Comparison of ENCODE assay signal across 12 cellular contexts in genomic region chr6:35328108-35328723, GRCh38. TPM values are rescaled to one million over a fixed set of nuclear protein-coding genes. Genes with fewer than 3 reads are reported as not detected.
A peak's percentile ranks its signal among the peaks of the same experiment; 100 is the strongest.
DNase-seq lines count a peak whose midpoint lies in the region; ATAC-seq and TF ChIP-seq lines count a peak whose summit lies in the region.
"Had no signal": no experiment of that assay in that cellular context is flagged by ENCODE, and none has a peak within 500 bp of the region (broad histone marks: within the 10 kb centered on the region; RNA-seq: fewer than 3 reads in every experiment).

No MANE protein-coding gene starts in this region.

- ATAC-seq in T-helper 17 cell = no peak
- ATAC-seq in left colon = peak; percentile 44
- no peak for ATAC-seq in GM19035 (IDR thresholded peaks at IDR 0.05; ENCODE audit: unreplicated experiment)

- intact Hi-C loops in Calu3 (cut with micrococcal nuclease; ENCODE audit: unreplicated experiment) (no loop called here), left colon (cut with DNase I, micrococcal nuclease) (no loop called here), PC-9 (cut with micrococcal nuclease; ENCODE audit: unreplicated experiment) (no loop called here)

- no peaks in the 10 kb centered on the region for H4K20me1 ChIP-seq in BLaER1 treated with 17β-estradiol and CSF1 and Interleukin-3, amounts not matched to agents 10 nM and 100 nM
- no peaks in the 10 kb centered on the region for H4K20me1 ChIP-seq in PC-9 (ENCODE audit: insufficient read depth)

- peaks cover 8% of the 10 kb centered on the region for H3K27me3 Mint-ChIP-seq in Calu3 (ENCODE audit: unreplicated experiment)
- no peaks in the 10 kb centered on the region for H3K27me3 Mint-ChIP-seq in T-helper 17 cell
- H3K27me3 Mint-ChIP-seq: activated CD4-positive, alpha-beta memory T cell treated with anti-CD3 and anti-CD28 coated beads for 36 hours; CD4-positive, CD25-positive, alpha-beta regulatory T cell had no signal

- BruUV-seq in Calu3 (replicated peaks; lab: Mats Ljungman, UMichigan) (no TSS peak), PC-9 (replicated peaks; lab: Mats Ljungman, UMichigan) (no TSS peak)

- H3K4me1 ChIP-seq in BLaER1 treated with 17β-estradiol and CSF1 and Interleukin-3, amounts not matched to agents 10 nM and 100 nM = peaks cover 12 to 23% (median 20%) of the 10 kb centered on the region in 10 experiments; a peak in 19 of 20 replicates
- H3K4me1 ChIP-seq in PC-9 (replicated peaks; ENCODE audit: insufficient read depth) = 0 out of 2 replicates have a peak, but pooled peaks cover 3% of the 10 kb centered on the region
- H3K4me1 ChIP-seq: ascending aorta, neural progenitor cell had no signal

- peak overlapping the region in 10 of 11 experiments; percentile 9 to 56 (median 30); a peak in 15 of 22 replicates for H3K4me2 ChIP-seq in BLaER1 treated with 17β-estradiol and CSF1 and Interleukin-3, amounts not matched to agents 10 nM and 100 nM
- H3K4me2 ChIP-seq in PC-9 = no peak overlapping the region
- H3K4me2 ChIP-seq: neural progenitor cell had no signal

- peaks cover 6% of the 10 kb centered on the region for H3K9me3 Mint-ChIP-seq in Calu3 (ENCODE audit: low read depth, unreplicated experiment)
- H3K9me3 Mint-ChIP-seq: activated CD4-positive, alpha-beta memory T cell treated with anti-CD3 and anti-CD28 coated beads for 36 hours had no signal

- H3K36me3 Mint-ChIP-seq in Calu3 (ENCODE audit: insufficient read depth, unreplicated experiment) = no peaks in the 10 kb centered on the region
- peaks cover 4% of the 10 kb centered on the region for H3K36me3 Mint-ChIP-seq in T-helper 17 cell (ENCODE audit: low read depth)
- H3K36me3 Mint-ChIP-seq: neural progenitor cell had no signal

- H3K9me3 ChIP-seq in BLaER1 treated with 17β-estradiol and CSF1 and Interleukin-3, amounts not matched to agents 10 nM and 100 nM (replicated peaks in 1 of 11) = peaks cover 0 to 22% (median 10%) of the 10 kb centered on the region in 11 experiments; a peak in 13 of 22 replicates
- H3K9me3 ChIP-seq in T-helper 17 cell (ENCODE audit: control insufficient read depth, low read length, poor library complexity, severe bottlenecking) (no peaks in the 10 kb centered on the region), PC-9 (ENCODE audit: insufficient read depth, low read depth) (no peaks in the 10 kb centered on the region)
- H3K9me3 ChIP-seq: ascending aorta had no signal

- 0 out of 22 replicates have a peak overlapping the region, but pooled peaks of 1 of the 11 experiments have one; percentile 10 for H3K27ac ChIP-seq in BLaER1 treated with 17β-estradiol and CSF1 and Interleukin-3, amounts not matched to agents 10 nM and 100 nM
- no peak overlapping the region for H3K27ac ChIP-seq in PC-9
- H3K27ac ChIP-seq: ascending aorta, epithelial cell of prostate, neural progenitor cell had no signal

- H3K36me3 ChIP-seq in BLaER1 treated with 17β-estradiol and CSF1 and Interleukin-3, amounts not matched to agents 10 nM and 100 nM = peaks cover 19 to 36% (median 23%) of the 10 kb centered on the region in 11 experiments
- H3K36me3 ChIP-seq in PC-9 (ENCODE audit: low read depth) = no peaks in the 10 kb centered on the region
- H3K36me3 ChIP-seq: ascending aorta, neural progenitor cell had no signal

- H3K9ac ChIP-seq in BLaER1 treated with 17β-estradiol and CSF1 and Interleukin-3, amounts not matched to agents 10 nM and 100 nM = no peak overlapping the region
- H3K9ac ChIP-seq: neural progenitor cell had no signal

- POLR2A ChIA-PET in PC-9 (lab: Charles Lee; ENCODE audit: unreplicated experiment) = no interaction called here

- H3K27me3 ChIP-seq in BLaER1 treated with 17β-estradiol and CSF1 and Interleukin-3, amounts not matched to agents 10 nM and 100 nM = no peaks in the 10 kb centered on the region
- no peaks in the 10 kb centered on the region for H3K27me3 ChIP-seq in PC-9 (ENCODE audit: insufficient read depth, low read depth)
- H3K27me3 ChIP-seq: ascending aorta, neural progenitor cell had no signal

- no peak for TF ChIP-seq CTCF in Calu3 (IDR thresholded peaks at IDR 0.05; ENCODE audit: unreplicated experiment)
- TF ChIP-seq CTCF in PC-9 (conservative IDR thresholded peaks at IDR 0.05) = no peak

- no peak overlapping the region for H2AFZ ChIP-seq in PC-9

- H3K4me1 Mint-ChIP-seq in Calu3 (ENCODE audit: low read depth, unreplicated experiment) (peaks cover 8% of the 10 kb centered on the region), T-helper 17 cell (peaks cover 15% of the 10 kb centered on the region)

- DNase-seq in Calu3 = peak; percentile 31
- DNase-seq in T-helper 17 cell = no peak
- no peak for DNase-seq in left colon
- no peak for DNase-seq in Ammon's horn (ENCODE audit: low spot score)
- DNase-seq in PC-9 = no peak

- no peaks in the 10 kb centered on the region for H3K79me2 ChIP-seq in PC-9 (ENCODE audit: low read depth)

- H3K27ac Mint-ChIP-seq in Calu3 (ENCODE audit: unreplicated experiment) (no peak overlapping the region), T-helper 17 cell (peak overlapping the region; percentile 86)
- H3K27ac Mint-ChIP-seq: neural progenitor cell had no signal

- H3F3A ChIP-seq in PC-9 (ENCODE audit: insufficient read depth, low read depth) = no peaks in the 10 kb centered on the region

- no peaks in the 10 kb centered on the region for H3K9me2 ChIP-seq in PC-9 (ENCODE audit: insufficient read depth)

- H3K4me3 Mint-ChIP-seq in Calu3 (ENCODE audit: low read depth, unreplicated experiment) (no peak overlapping the region), T-helper 17 cell (no peak overlapping the region)
- H3K4me3 Mint-ChIP-seq: activated CD4-positive, alpha-beta memory T cell treated with anti-CD3 and anti-CD28 coated beads for 36 hours; CD4-positive, CD25-positive, alpha-beta regulatory T cell; neural progenitor cell had no signal

- CTCF ChIA-PET in Calu3 (lab: Charles Lee) = interaction anchor here (0.7 to 1.8 kb wide), 6 partner anchors 10 to 121 kb away, joined by 3 to 9 read pairs (median 5); partner anchors contain the start of genes DEF6 and PPARD
- CTCF ChIA-PET in PC-9 (lab: Charles Lee) = interaction anchor here (1.4 kb wide), 1 partner anchor 14 kb away, joined by 3 read pairs; no protein-coding TSS in a partner anchor

- H3K4me3 ChIP-seq in BLaER1 treated with 17β-estradiol and CSF1 and Interleukin-3, amounts not matched to agents 10 nM and 100 nM = no peak overlapping the region
- no peak overlapping the region for H3K4me3 ChIP-seq in PC-9
- H3K4me3 ChIP-seq: ascending aorta, neural progenitor cell had no signal

RNA-seq across cellular contexts. Expression of gene PPARD, which starts 14.1 kb away (rescaled TPM):
- 26.2 and 26.8 TPM in 2 replicates for total RNA-seq in Calu3 (2022)
- total RNA-seq in T-helper 17 cell = 10 to 100 TPM; 25.0 to 29.9 TPM
- total RNA-seq in left colon = 10 to 100 TPM; 36.0 to 68.0 TPM
- 18.8 and 24.7 TPM in 2 replicates for total RNA-seq in PC-9 (2021)

RNA-seq across cellular contexts. Expression of gene DEF6, which starts 30.6 kb away (rescaled TPM):
- 15.4 and 18.5 TPM in 2 replicates for total RNA-seq in Calu3 (2022)
- total RNA-seq in T-helper 17 cell = 100 to 1,000 TPM; 193 to 206 TPM
- total RNA-seq in left colon = 10 to 100 TPM; 10.3 to 10.5 TPM
- 19.6 and 27.0 TPM in 2 replicates for total RNA-seq in PC-9 (2021)
